Comparison of ENCODE assay signal across 13 cellular contexts in the genomic region with DNA sequence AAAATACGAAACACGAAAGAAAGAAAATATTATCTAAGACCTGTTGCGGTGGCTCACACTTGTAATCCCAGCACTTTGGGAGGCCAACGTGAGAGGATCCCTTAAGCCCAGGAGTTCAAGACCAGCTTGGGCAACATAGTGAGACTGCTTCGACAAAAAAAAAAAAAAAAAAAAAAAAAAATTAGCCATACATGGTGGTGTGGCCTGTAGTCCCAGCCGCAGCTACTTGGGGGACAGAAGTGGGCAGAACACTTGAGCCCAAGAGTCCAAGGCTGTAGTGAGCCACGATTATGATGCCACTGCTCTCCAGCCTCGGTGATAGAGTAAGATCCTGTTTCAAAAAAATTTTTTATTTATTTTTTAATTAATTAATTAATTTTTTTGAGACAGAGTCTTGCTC. TPM values are rescaled to one million over a fixed set of nuclear protein-coding genes. Genes with fewer than 3 reads are reported as not detected.
DNase-seq lines count a peak whose midpoint lies in the region; TF ChIP-seq lines count a peak whose summit lies in the region.
"Had no signal": no experiment of that assay in that cellular context is flagged by ENCODE, and none has a peak within 500 bp of the region (broad histone marks: within the 10 kb centered on the region; RNA-seq: fewer than 3 reads in every experiment).

No MANE protein-coding gene starts in this region.

- H3K9ac ChIP-seq in KMS-11 = peak overlapping the region; percentile 35; the same call in 1 of the 2 replicates

- H3K4me1 ChIP-seq in KMS-11 (ENCODE audit: low read depth, poor library complexity, severe bottlenecking) = peaks cover 27% of the 10 kb centered on the region
- peaks cover 0 to 14% of the 10 kb centered on the region in 2 donors for H3K4me1 ChIP-seq in uterus

- H3K27me3 Mint-ChIP-seq in activated CD4-positive, alpha-beta T cell treated with anti-CD3 and anti-CD28 coated beads, Interleukin-2, amount 10 ng/mL, durations not matched to agents 24 days and 14 days = no peaks in the 10 kb centered on the region
- no peaks in the 10 kb centered on the region for H3K27me3 Mint-ChIP-seq in activated T-helper 2 cell treated with anti-CD3 and anti-CD28 coated beads, Interferon-gamma antibody, Interleukin-2, Interleukin-4, amounts not matched to agents 10 μg/mL and 5 μg/mL and 100 μg/mL, durations not matched to agents 14 hours and 24 hours and 36 hours (ENCODE audit: low read depth)
- H3K27me3 Mint-ChIP-seq in osteocyte (ENCODE audit: unreplicated experiment) = no peaks in the 10 kb centered on the region

- H3K27me3 ChIP-seq in KMS-11 (ENCODE audit: insufficient read depth, low read depth) (peaks cover 8% of the 10 kb centered on the region; the same call in 1 of the 2 replicates), uterus (no peaks in the 10 kb centered on the region)
- H3K27me3 ChIP-seq: brain microvascular endothelial cell had no signal

- H3K27ac ChIP-seq in KMS-11 (peak overlapping the region; percentile 71), uterus (peak overlapping the region in 1 of 2 donors; percentile 95)

- H3K27ac Mint-ChIP-seq in activated CD4-positive, alpha-beta T cell treated with anti-CD3 and anti-CD28 coated beads, Interleukin-2, amount 10 ng/mL, durations not matched to agents 24 days and 14 days = peak overlapping the region; percentile 88
- H3K27ac Mint-ChIP-seq in activated T-helper 2 cell treated with anti-CD3 and anti-CD28 coated beads, Interferon-gamma antibody, Interleukin-2, Interleukin-4, amounts not matched to agents 10 μg/mL and 5 μg/mL and 100 μg/mL, durations not matched to agents 14 hours and 24 hours and 36 hours = peak overlapping the region; percentile 53
- peak overlapping the region; percentile 98 for H3K27ac Mint-ChIP-seq in osteocyte (ENCODE audit: unreplicated experiment)

- peaks cover 3% of the 10 kb centered on the region for H3K9me3 Mint-ChIP-seq in activated CD4-positive, alpha-beta T cell treated with anti-CD3 and anti-CD28 coated beads, Interleukin-2, amount 10 ng/mL, durations not matched to agents 24 days and 14 days
- H3K9me3 Mint-ChIP-seq in activated T-helper 2 cell treated with anti-CD3 and anti-CD28 coated beads, Interferon-gamma antibody, Interleukin-2, Interleukin-4, amounts not matched to agents 10 μg/mL and 5 μg/mL and 100 μg/mL, durations not matched to agents 14 hours and 24 hours and 36 hours = no peaks in the 10 kb centered on the region
- H3K9me3 Mint-ChIP-seq in osteocyte (ENCODE audit: unreplicated experiment) = no peaks in the 10 kb centered on the region
- H3K9me3 Mint-ChIP-seq: effector memory CD8-positive, alpha-beta T cell had no signal

- H3K36me3 ChIP-seq in KMS-11 (ENCODE audit: insufficient read depth) = peaks cover 12% of the 10 kb centered on the region; the same call in 1 of the 2 replicates
- no peaks in the 10 kb centered on the region for H3K36me3 ChIP-seq in uterus

- peak overlapping the region; percentile 77 for H3K4me3 Mint-ChIP-seq in activated CD4-positive, alpha-beta T cell treated with anti-CD3 and anti-CD28 coated beads, Interleukin-2, amount 10 ng/mL, durations not matched to agents 24 days and 14 days
- no peak overlapping the region for H3K4me3 Mint-ChIP-seq in activated T-helper 2 cell treated with anti-CD3 and anti-CD28 coated beads, Interferon-gamma antibody, Interleukin-2, Interleukin-4, amounts not matched to agents 10 μg/mL and 5 μg/mL and 100 μg/mL, durations not matched to agents 14 hours and 24 hours and 36 hours (ENCODE audit: low read depth)
- no peak overlapping the region for H3K4me3 Mint-ChIP-seq in osteocyte (ENCODE audit: unreplicated experiment)

- H3K36me3 Mint-ChIP-seq in activated CD4-positive, alpha-beta T cell treated with anti-CD3 and anti-CD28 coated beads, Interleukin-2, amount 10 ng/mL, durations not matched to agents 24 days and 14 days (ENCODE audit: low read depth) = peaks cover 20% of the 10 kb centered on the region
- H3K36me3 Mint-ChIP-seq in activated T-helper 2 cell treated with anti-CD3 and anti-CD28 coated beads, Interferon-gamma antibody, Interleukin-2, Interleukin-4, amounts not matched to agents 10 μg/mL and 5 μg/mL and 100 μg/mL, durations not matched to agents 14 hours and 24 hours and 36 hours (ENCODE audit: low read depth) = peaks cover 23% of the 10 kb centered on the region
- H3K36me3 Mint-ChIP-seq in osteocyte (ENCODE audit: unreplicated experiment) = peaks cover 20% of the 10 kb centered on the region

- H4K20me1 ChIP-seq in KMS-11 (ENCODE audit: insufficient read depth) = no peaks in the 10 kb centered on the region

- no peaks in the 10 kb centered on the region for H3K9me3 ChIP-seq in uterus

- H3K4me3 ChIP-seq in KMS-11 (IDR thresholded peaks at IDR 0.05; ENCODE audit: insufficient read depth, low read depth, low read length) = peak overlapping the region; percentile 95
- H3K4me3 ChIP-seq in uterus = no peak overlapping the region

- peak overlapping the region; percentile 84 for H2AFZ ChIP-seq in KMS-11 (ENCODE audit: low read depth)

- DNase-seq in activated CD4-positive, alpha-beta T cell treated with anti-CD3 and anti-CD28 coated beads, Interleukin-2, amount 10 ng/mL, durations not matched to agents 24 days and 14 days = no peak
- no peak for DNase-seq in activated CD4-positive, alpha-beta T cell treated with anti-CD3 and anti-CD28 coated beads, Interleukin-2, amount 50 U/mL, for 1 hour
- no peak for DNase-seq in activated T-helper 2 cell treated with anti-CD3 and anti-CD28 coated beads, Interferon-gamma antibody, Interleukin-2, Interleukin-4, amounts not matched to agents 10 μg/mL and 5 μg/mL and 100 μg/mL, durations not matched to agents 14 hours and 24 hours and 36 hours (ENCODE audit: low spot score)
- DNase-seq in osteocyte (ENCODE audit: extremely low spot score, unreplicated experiment) (no peak), uterus (no peak), RPMI8226 (no peak), germinal center (ENCODE audit: low spot score) (no peak)
- DNase-seq: activated CD4-positive, CD25-positive, alpha-beta regulatory T cell; brain microvascular endothelial cell; effector memory CD8-positive, alpha-beta T cell; foreskin fibroblast; NCI-H1694 treated with DMSO at 0.1 percent for 48 hours had no signal

- TF ChIP-seq CTCF in KMS-11 (conservative IDR thresholded peaks at IDR 0.05; ENCODE audit: low read depth, low read length) (no peak), osteocyte (IDR thresholded peaks at IDR 0.05) (no peak), uterus (IDR thresholded peaks at IDR 0.05) (no peak)

- H3K79me2 ChIP-seq in KMS-11 (ENCODE audit: insufficient read depth, low read depth) = peaks cover 19% of the 10 kb centered on the region

- H3K4me1 Mint-ChIP-seq in activated CD4-positive, alpha-beta T cell treated with anti-CD3 and anti-CD28 coated beads, Interleukin-2, amount 10 ng/mL, durations not matched to agents 24 days and 14 days = peaks cover 43% of the 10 kb centered on the region
- peaks cover 44% of the 10 kb centered on the region for H3K4me1 Mint-ChIP-seq in activated T-helper 2 cell treated with anti-CD3 and anti-CD28 coated beads, Interferon-gamma antibody, Interleukin-2, Interleukin-4, amounts not matched to agents 10 μg/mL and 5 μg/mL and 100 μg/mL, durations not matched to agents 14 hours and 24 hours and 36 hours (ENCODE audit: low read depth)
- peaks cover 44% of the 10 kb centered on the region for H3K4me1 Mint-ChIP-seq in osteocyte (ENCODE audit: unreplicated experiment)

- TF ChIP-seq POLR2A in uterus (IDR thresholded peaks at IDR 0.05) = no peak

- peak overlapping the region; percentile 59 for H3K4me2 ChIP-seq in KMS-11

- intact Hi-C loops in activated CD4-positive, alpha-beta T cell treated with anti-CD3 and anti-CD28 coated beads, Interleukin-2, amount 10 ng/mL, durations not matched to agents 24 days and 14 days (cut with micrococcal nuclease) = loop anchor here (2.0 kb wide), 4 partner anchors 43 to 317 kb away; a partner anchor contains a TSS
- intact Hi-C loops in activated T-helper 2 cell treated with anti-CD3 and anti-CD28 coated beads, Interferon-gamma antibody, Interleukin-2, Interleukin-4, amounts not matched to agents 10 μg/mL and 5 μg/mL and 100 μg/mL, durations not matched to agents 14 hours and 24 hours and 36 hours (cut with micrococcal nuclease) = loop anchor here (2.0 kb wide), 1 partner anchor 191 kb away; no protein-coding TSS in a partner anchor
- intact Hi-C loops in uterus (cut with DNase I; ENCODE audit: low total_unique reads) = loop anchor here (10.0 kb wide), 1 partner anchor 313 kb away; a partner anchor contains a TSS

RNA-seq across cellular contexts. Expression of a gene that starts 1.5 kb away (rescaled TPM):
- 6.5 and 6.7 TPM in 2 replicates for total RNA-seq in activated CD4-positive, alpha-beta T cell treated with anti-CD3 and anti-CD28 coated beads, Interleukin-2, amount 10 ng/mL, durations not matched to agents 24 days and 14 days
- 5.7 and 7.6 TPM in 2 replicates for total RNA-seq in activated T-helper 2 cell treated with anti-CD3 and anti-CD28 coated beads, Interferon-gamma antibody, Interleukin-2, Interleukin-4, amounts not matched to agents 10 μg/mL and 5 μg/mL and 100 μg/mL, durations not matched to agents 14 hours and 24 hours and 36 hours
- total RNA-seq in osteocyte (153 and 162 TPM in 2 replicates), uterus (100 to 1,000 TPM in 1 of 4 donors, 10 to 100 TPM in 3; 16.9 to 120 (median 33.2) TPM)

RNA-seq across cellular contexts. Expression of a gene that starts 2.9 kb away (rescaled TPM):
- total RNA-seq in activated CD4-positive, alpha-beta T cell treated with anti-CD3 and anti-CD28 coated beads, Interleukin-2, amount 10 ng/mL, durations not matched to agents 24 days and 14 days = 1,207 and 1,242 TPM in 2 replicates
- 1,296 and 1,372 TPM in 2 replicates for total RNA-seq in activated T-helper 2 cell treated with anti-CD3 and anti-CD28 coated beads, Interferon-gamma antibody, Interleukin-2, Interleukin-4, amounts not matched to agents 10 μg/mL and 5 μg/mL and 100 μg/mL, durations not matched to agents 14 hours and 24 hours and 36 hours
- total RNA-seq in osteocyte (1,646 and 1,797 TPM in 2 replicates), uterus (1,000 to 10,000 TPM in 3 of 4 donors, 100 to 1,000 TPM in 1; 826 to 6,388 (median 2,664) TPM)

RNA-seq across cellular contexts. Expression of a gene that starts 10.1 kb away (rescaled TPM):
- 195 and 200 TPM in 2 replicates for total RNA-seq in activated CD4-positive, alpha-beta T cell treated with anti-CD3 and anti-CD28 coated beads, Interleukin-2, amount 10 ng/mL, durations not matched to agents 24 days and 14 days
- total RNA-seq in activated T-helper 2 cell treated with anti-CD3 and anti-CD28 coated beads, Interferon-gamma antibody, Interleukin-2, Interleukin-4, amounts not matched to agents 10 μg/mL and 5 μg/mL and 100 μg/mL, durations not matched to agents 14 hours and 24 hours and 36 hours = 148 and 152 TPM in 2 replicates
- total RNA-seq in osteocyte = 138 and 143 TPM in 2 replicates
- total RNA-seq in uterus = 100 to 1,000 TPM in 3 of 4 donors, 10 to 100 TPM in 1; 91.1 to 253 (median 175) TPM

RNA-seq across cellular contexts. Expression of a gene that starts 19.9 kb away (rescaled TPM):
- total RNA-seq in activated CD4-positive, alpha-beta T cell treated with anti-CD3 and anti-CD28 coated beads, Interleukin-2, amount 10 ng/mL, durations not matched to agents 24 days and 14 days = 8.3 and 9.7 TPM in 2 replicates
- 12.5 TPM in 2 replicates for total RNA-seq in activated T-helper 2 cell treated with anti-CD3 and anti-CD28 coated beads, Interferon-gamma antibody, Interleukin-2, Interleukin-4, amounts not matched to agents 10 μg/mL and 5 μg/mL and 100 μg/mL, durations not matched to agents 14 hours and 24 hours and 36 hours
- total RNA-seq in osteocyte = 9.3 and 11.1 TPM in 2 replicates
- total RNA-seq in uterus = 10 to 100 TPM in 3 of 4 donors, 1 to 10 TPM in 1; 1.8 to 16.1 (median 13.0) TPM

RNA-seq across cellular contexts. Expression of a gene that starts 24.3 kb away (rescaled TPM):
- total RNA-seq in activated CD4-positive, alpha-beta T cell treated with anti-CD3 and anti-CD28 coated beads, Interleukin-2, amount 10 ng/mL, durations not matched to agents 24 days and 14 days = 71.6 and 78.2 TPM in 2 replicates
- 74.8 and 76.5 TPM in 2 replicates for total RNA-seq in activated T-helper 2 cell treated with anti-CD3 and anti-CD28 coated beads, Interferon-gamma antibody, Interleukin-2, Interleukin-4, amounts not matched to agents 10 μg/mL and 5 μg/mL and 100 μg/mL, durations not matched to agents 14 hours and 24 hours and 36 hours
- total RNA-seq in osteocyte (93.2 and 95.3 TPM in 2 replicates), uterus (10 to 100 TPM; 66.3 to 96.2 (median 83.6) TPM)
